Comparison of ENCODE assay signal across 24 cellular contexts in the genomic region with DNA sequence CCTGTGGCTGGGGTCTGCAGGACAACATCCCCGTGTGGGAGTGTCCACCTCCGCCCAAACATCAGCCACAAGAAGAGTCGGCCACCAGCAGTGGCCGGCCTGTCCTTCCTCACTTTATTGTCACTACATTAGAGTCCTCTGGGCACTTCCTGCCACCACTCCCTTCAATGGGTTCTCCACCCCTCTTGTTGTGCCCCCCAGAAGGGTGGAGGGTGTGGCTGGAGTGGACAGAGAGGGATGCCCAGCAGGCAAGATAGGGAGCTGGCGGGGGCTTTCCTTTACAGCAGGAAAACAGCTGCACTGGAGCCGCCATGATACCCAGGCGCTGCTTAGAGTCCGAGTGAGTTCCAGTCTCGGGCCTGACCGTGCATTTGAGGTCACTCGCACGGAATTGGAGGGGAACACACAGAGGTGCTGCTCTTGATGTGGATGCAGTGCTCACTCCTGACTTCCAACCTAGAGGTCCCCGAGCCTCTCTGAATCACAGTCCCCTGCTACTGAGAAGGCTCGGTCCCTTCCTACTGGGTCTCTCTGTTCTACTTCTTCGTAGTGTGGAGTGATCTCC. TPM values are rescaled to one million over a fixed set of nuclear protein-coding genes. Genes with fewer than 3 reads are reported as not detected.
A peak's percentile ranks its signal among the peaks of the same experiment; 100 is the strongest.
DNase-seq lines count a peak whose midpoint lies in the region; ATAC-seq and TF ChIP-seq lines count a peak whose summit lies in the region.
"Had no signal": no experiment of that assay in that cellular context is flagged by ENCODE, and none has a peak within 500 bp of the region (broad histone marks: within the 10 kb centered on the region; RNA-seq: fewer than 3 reads in every experiment).

No MANE protein-coding gene starts in this region.

- H3K9me3 Mint-ChIP-seq in activated CD4-positive, alpha-beta memory T cell treated with anti-CD3 and anti-CD28 coated beads, Interleukin-2, amount 10 ng/mL, durations not matched to agents 7 days and 5 days = peaks cover under 1% of the 10 kb centered on the region
- peaks cover under 1% of the 10 kb centered on the region for H3K9me3 Mint-ChIP-seq in activated CD4-positive, alpha-beta memory T cell treated with anti-CD3 and anti-CD28 coated beads for 36 hours
- no peaks in the 10 kb centered on the region for H3K9me3 Mint-ChIP-seq in CD4-positive, alpha-beta T cell
- no peaks in the 10 kb centered on the region for H3K9me3 Mint-ChIP-seq in activated T-helper 1 cell treated with anti-CD3 and anti-CD28 coated beads, Interleukin-12 subunit alpha, Interleukin-12 subunit beta, Interleukin-2, Interleukin-4 antibody, amounts not matched to agents 30 ng/mL and 10 ng/mL and 1 ng/mL, durations not matched to agents 14 hours and 24 hours and 36 hours
- peaks cover 0 to under 1% (median 0%) of the 10 kb centered on the region in 11 donors for H3K9me3 Mint-ChIP-seq in naive thymus-derived CD4-positive, alpha-beta T cell

- H3K4me3 ChIP-seq in naive thymus-derived CD4-positive, alpha-beta T cell (ENCODE audit: low read length) = no peak overlapping the region
- H3K4me3 ChIP-seq: ascending aorta, GM23248, Peyer's patch, suprapubic skin, uterus had no signal

- no peaks in the 10 kb centered on the region for H3K9me3 ChIP-seq in CD4-positive, alpha-beta T cell (ENCODE audit: control insufficient read depth, low read length)
- H3K9me3 ChIP-seq in naive thymus-derived CD4-positive, alpha-beta T cell (ENCODE audit: control insufficient read depth in 2 of 3, low read length in 3 of 3) = no peaks in the 10 kb centered on the region
- H3K9me3 ChIP-seq: ascending aorta, Peyer's patch, suprapubic skin, uterus had no signal

- intact Hi-C loops in activated CD4-positive, alpha-beta memory T cell treated with anti-CD3 and anti-CD28 coated beads for 36 hours (cut with micrococcal nuclease) = loop anchor here (10.0 kb wide), 1 partner anchor 338 kb away; no protein-coding TSS in a partner anchor
- intact Hi-C loops in CD4-positive, alpha-beta T cell (cut with DNase I, micrococcal nuclease) = loop anchor here (1.0 to 10.0 kb wide), 2 partner anchors 40 to 208 kb away; no protein-coding TSS in a partner anchor
- intact Hi-C loops in activated T-helper 1 cell treated with anti-CD3 and anti-CD28 coated beads, Interleukin-12 subunit alpha, Interleukin-12 subunit beta, Interleukin-2, Interleukin-4 antibody, amounts not matched to agents 30 ng/mL and 10 ng/mL and 1 ng/mL, durations not matched to agents 14 hours and 24 hours and 36 hours (cut with micrococcal nuclease) = no loop called here
- intact Hi-C loops in naive thymus-derived CD4-positive, alpha-beta T cell (cut with micrococcal nuclease) = no loop called here

- CTCF ChIA-PET in activated CD4-positive, alpha-beta memory T cell treated with anti-CD3 and anti-CD28 coated beads, Interleukin-2, amount 10 ng/mL, durations not matched to agents 7 days and 5 days (lab: Charles Lee) = no interaction called here
- CTCF ChIA-PET in activated CD4-positive, alpha-beta memory T cell treated with anti-CD3 and anti-CD28 coated beads for 36 hours (lab: Charles Lee) = interaction anchor here (0.7 kb wide), 1 partner anchor 375 kb away, joined by 3 read pairs; no protein-coding TSS in a partner anchor
- CTCF ChIA-PET in CD4-positive, alpha-beta T cell (lab: Charles Lee) = interaction anchor here (0.6 kb wide), 1 partner anchor 220 kb away, joined by 3 read pairs; no protein-coding TSS in a partner anchor
- CTCF ChIA-PET in naive thymus-derived CD4-positive, alpha-beta T cell (lab: Charles Lee) = no interaction called here

- no peak overlapping the region for H3K4me3 Mint-ChIP-seq in activated CD4-positive, alpha-beta memory T cell treated with anti-CD3 and anti-CD28 coated beads, Interleukin-2, amount 10 ng/mL, durations not matched to agents 7 days and 5 days
- no peak overlapping the region for H3K4me3 Mint-ChIP-seq in activated CD4-positive, alpha-beta memory T cell treated with anti-CD3 and anti-CD28 coated beads for 36 hours
- no peak overlapping the region for H3K4me3 Mint-ChIP-seq in CD4-positive, alpha-beta T cell
- no peak overlapping the region for H3K4me3 Mint-ChIP-seq in activated T-helper 1 cell treated with anti-CD3 and anti-CD28 coated beads, Interleukin-12 subunit alpha, Interleukin-12 subunit beta, Interleukin-2, Interleukin-4 antibody, amounts not matched to agents 30 ng/mL and 10 ng/mL and 1 ng/mL, durations not matched to agents 14 hours and 24 hours and 36 hours
- peak overlapping the region in 3 of 10 donors; percentile 63 to 77 (median 74) for H3K4me3 Mint-ChIP-seq in naive thymus-derived CD4-positive, alpha-beta T cell
- H3K4me3 Mint-ChIP-seq: HFFc6 had no signal

- H3K36me3 ChIP-seq in naive thymus-derived CD4-positive, alpha-beta T cell (ENCODE audit: control insufficient read depth in 2 of 3, insufficient read depth in 3 of 3, low read length in 3 of 3) = peaks cover 0 to 61% (median 29%) of the 10 kb centered on the region in 3 experiments
- H3K36me3 ChIP-seq: uterus had no signal

- no peak for ATAC-seq in CD4-positive, alpha-beta T cell (ENCODE audit: poor library complexity)
- no peak for ATAC-seq in naive thymus-derived CD4-positive, alpha-beta T cell

- POLR2A ChIA-PET in activated CD4-positive, alpha-beta memory T cell treated with anti-CD3 and anti-CD28 coated beads, Interleukin-2, amount 10 ng/mL, durations not matched to agents 7 days and 5 days (lab: Charles Lee) = interaction anchor here (0.7 to 1.8 kb wide), 4 partner anchors 12 to 674 kb away, joined by 3 to 6 read pairs (median 4); no protein-coding TSS in a partner anchor
- POLR2A ChIA-PET in activated CD4-positive, alpha-beta memory T cell treated with anti-CD3 and anti-CD28 coated beads for 36 hours (lab: Charles Lee) = no interaction called here
- POLR2A ChIA-PET in CD4-positive, alpha-beta T cell (lab: Charles Lee) = interaction anchor here (1.2 to 2.9 kb wide), 3 partner anchors 8 to 338 kb away, joined by 3 to 13 read pairs (median 6); a partner anchor contains a TSS
- POLR2A ChIA-PET in naive thymus-derived CD4-positive, alpha-beta T cell (lab: Charles Lee) = no interaction called here

- peak overlapping the region; percentile 57 for H3K27ac ChIP-seq in CD4-positive, alpha-beta T cell (ENCODE audit: low read depth, low read length)
- H3K27ac ChIP-seq in naive thymus-derived CD4-positive, alpha-beta T cell (ENCODE audit: low read depth, low read length) = peak overlapping the region; percentile 64
- H3K27ac ChIP-seq: ascending aorta, GM23248, Peyer's patch, suprapubic skin, uterus, VCaP had no signal

- peaks cover 79% of the 10 kb centered on the region for H3K36me3 Mint-ChIP-seq in activated CD4-positive, alpha-beta memory T cell treated with anti-CD3 and anti-CD28 coated beads, Interleukin-2, amount 10 ng/mL, durations not matched to agents 7 days and 5 days (ENCODE audit: low read depth)
- H3K36me3 Mint-ChIP-seq in activated CD4-positive, alpha-beta memory T cell treated with anti-CD3 and anti-CD28 coated beads for 36 hours = peaks cover 47% of the 10 kb centered on the region
- H3K36me3 Mint-ChIP-seq in CD4-positive, alpha-beta T cell (ENCODE audit: low read depth) = peaks cover 80% of the 10 kb centered on the region
- H3K36me3 Mint-ChIP-seq in activated T-helper 1 cell treated with anti-CD3 and anti-CD28 coated beads, Interleukin-12 subunit alpha, Interleukin-12 subunit beta, Interleukin-2, Interleukin-4 antibody, amounts not matched to agents 30 ng/mL and 10 ng/mL and 1 ng/mL, durations not matched to agents 14 hours and 24 hours and 36 hours (ENCODE audit: low read depth) = peaks cover 49% of the 10 kb centered on the region
- H3K36me3 Mint-ChIP-seq in naive thymus-derived CD4-positive, alpha-beta T cell = peaks cover 6 to 59% (median 35%) of the 10 kb centered on the region in 5 donors

- no peaks in the 10 kb centered on the region for H3K27me3 Mint-ChIP-seq in activated CD4-positive, alpha-beta memory T cell treated with anti-CD3 and anti-CD28 coated beads, Interleukin-2, amount 10 ng/mL, durations not matched to agents 7 days and 5 days
- no peaks in the 10 kb centered on the region for H3K27me3 Mint-ChIP-seq in activated CD4-positive, alpha-beta memory T cell treated with anti-CD3 and anti-CD28 coated beads for 36 hours
- H3K27me3 Mint-ChIP-seq in CD4-positive, alpha-beta T cell = no peaks in the 10 kb centered on the region
- H3K27me3 Mint-ChIP-seq in activated T-helper 1 cell treated with anti-CD3 and anti-CD28 coated beads, Interleukin-12 subunit alpha, Interleukin-12 subunit beta, Interleukin-2, Interleukin-4 antibody, amounts not matched to agents 30 ng/mL and 10 ng/mL and 1 ng/mL, durations not matched to agents 14 hours and 24 hours and 36 hours (ENCODE audit: insufficient read depth) = no peaks in the 10 kb centered on the region
- H3K27me3 Mint-ChIP-seq in naive thymus-derived CD4-positive, alpha-beta T cell = no peaks in the 10 kb centered on the region
- H3K27me3 Mint-ChIP-seq: naive B cell had no signal

- TF ChIP-seq CTCF in CD4-positive, alpha-beta T cell (IDR thresholded peaks at IDR 0.05) = no peak

- H3K27me3 ChIP-seq in CD4-positive, alpha-beta T cell (ENCODE audit: control insufficient read depth, insufficient read depth, low read length) = no peaks in the 10 kb centered on the region
- no peaks in the 10 kb centered on the region for H3K27me3 ChIP-seq in naive thymus-derived CD4-positive, alpha-beta T cell (ENCODE audit: control insufficient read depth in 2 of 2, insufficient read depth in 2 of 2, low read length in 2 of 2)
- H3K27me3 ChIP-seq: ascending aorta, Peyer's patch, suprapubic skin, uterus had no signal

- H3K4me1 Mint-ChIP-seq in activated CD4-positive, alpha-beta memory T cell treated with anti-CD3 and anti-CD28 coated beads, Interleukin-2, amount 10 ng/mL, durations not matched to agents 7 days and 5 days = peaks cover 43% of the 10 kb centered on the region
- H3K4me1 Mint-ChIP-seq in activated CD4-positive, alpha-beta memory T cell treated with anti-CD3 and anti-CD28 coated beads for 36 hours (ENCODE audit: low read depth) = peaks cover 26% of the 10 kb centered on the region
- H3K4me1 Mint-ChIP-seq in CD4-positive, alpha-beta T cell (ENCODE audit: low read depth) = peaks cover 39% of the 10 kb centered on the region
- peaks cover 32% of the 10 kb centered on the region for H3K4me1 Mint-ChIP-seq in activated T-helper 1 cell treated with anti-CD3 and anti-CD28 coated beads, Interleukin-12 subunit alpha, Interleukin-12 subunit beta, Interleukin-2, Interleukin-4 antibody, amounts not matched to agents 30 ng/mL and 10 ng/mL and 1 ng/mL, durations not matched to agents 14 hours and 24 hours and 36 hours (ENCODE audit: low read depth)
- peaks cover 13 to 57% (median 43%) of the 10 kb centered on the region in 7 donors for H3K4me1 Mint-ChIP-seq in naive thymus-derived CD4-positive, alpha-beta T cell

- peaks cover 13 to 25% of the 10 kb centered on the region in 2 donors for H3K4me1 ChIP-seq in naive thymus-derived CD4-positive, alpha-beta T cell (ENCODE audit: control insufficient read depth in 2 of 2, insufficient read depth in 2 of 2, low read length in 2 of 2)
- H3K4me1 ChIP-seq: ascending aorta, Peyer's patch, suprapubic skin, uterus had no signal

- no peak for DNase-seq in activated CD4-positive, alpha-beta memory T cell treated with anti-CD3 and anti-CD28 coated beads, Interleukin-2, amount 10 ng/mL, durations not matched to agents 7 days and 5 days
- DNase-seq in activated CD4-positive, alpha-beta memory T cell treated with anti-CD3 and anti-CD28 coated beads for 36 hours = no peak
- no peak for DNase-seq in CD4-positive, alpha-beta T cell
- DNase-seq in activated T-helper 1 cell treated with anti-CD3 and anti-CD28 coated beads, Interleukin-12 subunit alpha, Interleukin-12 subunit beta, Interleukin-2, Interleukin-4 antibody, amounts not matched to agents 30 ng/mL and 10 ng/mL and 1 ng/mL, durations not matched to agents 14 hours and 24 hours and 36 hours (ENCODE audit: low spot score) = no peak
- DNase-seq in naive thymus-derived CD4-positive, alpha-beta T cell = no peak
- DNase-seq in GM19240 (ENCODE audit: insufficient read length, low spot score) (no peak), AML-193 (lab: John Stamatoyannopoulos, UW) (no peak), hypothalamus (lab: John Stamatoyannopoulos, UW) (no peak)
- DNase-seq: activated effector memory CD4-positive, alpha-beta T cell treated with anti-CD3 and anti-CD28 coated beads, Interleukin-2, amount 50 U/mL, for 16 hours; caudate nucleus; dermis blood vessel endothelial cell; GM23248; HFFc6; mesendoderm; naive B cell; NCI-H1105 treated with DMSO at 0.1 percent for 48 hours; NCI-H2081; NCI-H446 treated with DMSO at 0.1 percent for 48 hours; stimulated activated CD4-positive, alpha-beta T cell treated with anti-CD3 and anti-CD28 coated beads, Interleukin-15, amount 100 ng/mL, for 24 hours; uterus had no signal

- H3K27ac Mint-ChIP-seq in activated CD4-positive, alpha-beta memory T cell treated with anti-CD3 and anti-CD28 coated beads, Interleukin-2, amount 10 ng/mL, durations not matched to agents 7 days and 5 days = peak overlapping the region; percentile 1
- no peak overlapping the region for H3K27ac Mint-ChIP-seq in activated CD4-positive, alpha-beta memory T cell treated with anti-CD3 and anti-CD28 coated beads for 36 hours
- H3K27ac Mint-ChIP-seq in CD4-positive, alpha-beta T cell = peak overlapping the region; percentile 91
- H3K27ac Mint-ChIP-seq in activated T-helper 1 cell treated with anti-CD3 and anti-CD28 coated beads, Interleukin-12 subunit alpha, Interleukin-12 subunit beta, Interleukin-2, Interleukin-4 antibody, amounts not matched to agents 30 ng/mL and 10 ng/mL and 1 ng/mL, durations not matched to agents 14 hours and 24 hours and 36 hours = peak overlapping the region; percentile 89
- peak overlapping the region; percentile 29 to 97 (median 91) for H3K27ac Mint-ChIP-seq in naive thymus-derived CD4-positive, alpha-beta T cell
- H3K27ac Mint-ChIP-seq: HFFc6 had no signal

RNA-seq across cellular contexts. Expression of a gene that starts 40.7 kb away (rescaled TPM):
- 10 to 100 TPM; 70.7 to 73.1 TPM for total RNA-seq in activated CD4-positive, alpha-beta memory T cell treated with anti-CD3 and anti-CD28 coated beads, Interleukin-2, amount 10 ng/mL, durations not matched to agents 7 days and 5 days
- 10 to 100 TPM; 50.3 to 57.2 TPM for total RNA-seq in activated CD4-positive, alpha-beta memory T cell treated with anti-CD3 and anti-CD28 coated beads for 36 hours
- total RNA-seq in CD4-positive, alpha-beta T cell = 10 to 100 TPM; 31.8 to 36.0 TPM
- 53.8 and 58.9 TPM in 2 replicates for total RNA-seq in activated T-helper 1 cell treated with anti-CD3 and anti-CD28 coated beads, Interleukin-12 subunit alpha, Interleukin-12 subunit beta, Interleukin-2, Interleukin-4 antibody, amounts not matched to agents 30 ng/mL and 10 ng/mL and 1 ng/mL, durations not matched to agents 14 hours and 24 hours and 36 hours
- 10 to 100 TPM; 46.8 to 83.5 (median 77.7) TPM for total RNA-seq in naive thymus-derived CD4-positive, alpha-beta T cell
- 10 to 100 TPM; 60.1 to 78.5 TPM for polyA plus RNA-seq in naive thymus-derived CD4-positive, alpha-beta T cell

Comparison
In these comparisons a context has a peak if more than half of its experiments do, and no peak if none do; other contexts are left out.
1. CTCF ChIA-PET loops: an anchor here in activated CD4-positive, alpha-beta memory T cell treated with anti-CD3 and anti-CD28 coated beads for 36 hours (0.7 kb wide) and CD4-positive, alpha-beta T cell (0.6 kb wide); none called in activated CD4-positive, alpha-beta memory T cell treated with anti-CD3 and anti-CD28 coated beads, Interleukin-2, amount 10 ng/mL, durations not matched to agents 7 days and 5 days and naive thymus-derived CD4-positive, alpha-beta T cell.
2. POLR2A ChIA-PET loops: an anchor here in activated CD4-positive, alpha-beta memory T cell treated with anti-CD3 and anti-CD28 coated beads, Interleukin-2, amount 10 ng/mL, durations not matched to agents 7 days and 5 days (0.7 to 1.8 kb wide) and CD4-positive, alpha-beta T cell (1.2 to 2.9 kb wide); none called in activated CD4-positive, alpha-beta memory T cell treated with anti-CD3 and anti-CD28 coated beads for 36 hours and naive thymus-derived CD4-positive, alpha-beta T cell.
3. intact Hi-C loops: an anchor here in activated CD4-positive, alpha-beta memory T cell treated with anti-CD3 and anti-CD28 coated beads for 36 hours (10.0 kb wide) and CD4-positive, alpha-beta T cell (1.0 to 10.0 kb wide); none called in activated T-helper 1 cell treated with anti-CD3 and anti-CD28 coated beads, Interleukin-12 subunit alpha, Interleukin-12 subunit beta, Interleukin-2, Interleukin-4 antibody, amounts not matched to agents 30 ng/mL and 10 ng/mL and 1 ng/mL, durations not matched to agents 14 hours and 24 hours and 36 hours and naive thymus-derived CD4-positive, alpha-beta T cell.